In genomic region chr2:17538022-17538843, GRCh38 we compare ENCODE assay signal across 8 cellular contexts. TPM values are rescaled to one million over a fixed set of nuclear protein-coding genes. Genes with fewer than 3 reads are reported as not detected.
A peak's percentile ranks its signal among the peaks of the same experiment; 100 is the strongest.
DNase-seq lines count a peak whose midpoint lies in the region; ATAC-seq and TF ChIP-seq lines count a peak whose summit lies in the region.

No MANE protein-coding gene starts in this region.

- H3K9ac ChIP-seq in H9 (ENCODE audit: extremely low read depth, insufficient read length, low read length) (peak overlapping the region; percentile 48), SU-DHL-6 (ENCODE audit: low read length) (no peak overlapping the region)

- H3K4me3 Mint-ChIP-seq in H9: peak overlapping the region; percentile 70 to 82
- H3K4me3 Mint-ChIP-seq in stimulated activated naive B cell treated with anti-CD40 and anti-IgM and Interleukin-4, amounts not matched to agents 10 μg/mL and 1 μg/mL and 100 μg/mL, for 72 hours: peak overlapping the region; percentile 17 to 18
- peak overlapping the region in 1 of 10 donors; percentile 20 for H3K4me3 Mint-ChIP-seq in naive thymus-derived CD4-positive, alpha-beta T cell

- no peaks in the 10 kb centered on the region for H3F3A ChIP-seq in SU-DHL-6 (ENCODE audit: insufficient read depth)

- H3K4me3 ChIP-seq in BE2C (ENCODE audit: low read depth, low read length): peak overlapping the region; percentile 36
- no peak overlapping the region for H3K4me3 ChIP-seq in SU-DHL-6 (ENCODE audit: insufficient read depth, low read length, poor library complexity, severe bottlenecking)
- peak overlapping the region; percentile 77 for H3K4me3 ChIP-seq in hepatocyte
- no peak overlapping the region for H3K4me3 ChIP-seq in naive thymus-derived CD4-positive, alpha-beta T cell (ENCODE audit: low read length)

- TF ChIP-seq CTCF in BE2C (IDR thresholded peaks at IDR 0.05; ENCODE audit: low read depth, low read length) (no peak), H9 (conservative IDR thresholded peaks at IDR 0.05) (no peak), SU-DHL-6 (IDR thresholded peaks at IDR 0.05; ENCODE audit: insufficient read depth, low read length, poor library complexity, severe bottlenecking) (no peak), hepatocyte (IDR thresholded peaks at IDR 0.05; ENCODE audit: poor library complexity) (no peak)

- no peak overlapping the region for H3K56ac ChIP-seq in H9 (ENCODE audit: insufficient read length, low read depth, low read length)

- H2AFZ ChIP-seq in H9 (ENCODE audit: low read length) (no peak overlapping the region), SU-DHL-6 (ENCODE audit: low read depth, low read length, severe bottlenecking) (peak overlapping the region; percentile 46), hepatocyte (peak overlapping the region; percentile 97)

- no peak overlapping the region for H2BK20ac ChIP-seq in H9 (ENCODE audit: low read depth, low read length, poor library complexity, severe bottlenecking)

- H3K9me2 ChIP-seq in SU-DHL-6 (replicated peaks; ENCODE audit: insufficient read depth, low read length) (no peaks in the 10 kb centered on the region), hepatocyte (replicated peaks; ENCODE audit: insufficient read depth) (no peaks in the 10 kb centered on the region)

- no peak overlapping the region for H4K5ac ChIP-seq in H9 (ENCODE audit: insufficient read length, low read depth, low read length)

- no peak for ATAC-seq in stimulated activated naive B cell treated with anti-CD40 and anti-IgM and Interleukin-4, amounts not matched to agents 10 μg/mL and 1 μg/mL and 100 μg/mL, for 72 hours (replicated peaks)
- ATAC-seq in naive thymus-derived CD4-positive, alpha-beta T cell: no peak

- H3K18ac ChIP-seq in H9 (ENCODE audit: insufficient read length, low read depth, low read length): no peak overlapping the region

- H3K79me2 ChIP-seq in H9 (ENCODE audit: insufficient read depth, low read length) (peaks cover 18% of the 10 kb centered on the region), SU-DHL-6 (ENCODE audit: insufficient read depth, low read length) (no peaks in the 10 kb centered on the region), hepatocyte (no peaks in the 10 kb centered on the region)

- no peaks in the 10 kb centered on the region for H3K9me3 ChIP-seq in BE2C
- no peaks in the 10 kb centered on the region for H3K9me3 ChIP-seq in H9 (ENCODE audit: control insufficient read depth, low read depth, low read length)
- no peaks in the 10 kb centered on the region for H3K9me3 ChIP-seq in SU-DHL-6 (ENCODE audit: insufficient read depth, low read length)
- no peaks in the 10 kb centered on the region for H3K9me3 ChIP-seq in hepatocyte (ENCODE audit: low read depth)
- no peaks in the 10 kb centered on the region for H3K9me3 ChIP-seq in naive thymus-derived CD4-positive, alpha-beta T cell (ENCODE audit: control insufficient read depth in 2 of 3, low read length in 3 of 3)

- no peak overlapping the region for H2BK12ac ChIP-seq in H9 (ENCODE audit: insufficient read length, low read depth, low read length)

- H3K23me2 ChIP-seq in H9 (ENCODE audit: insufficient read length, low read depth, low read length, poor library complexity, severe bottlenecking): peaks cover 29% of the 10 kb centered on the region

- H3K23ac ChIP-seq in H9 (ENCODE audit: insufficient read length, low read depth, low read length): no peak overlapping the region

- WGBS in H9 (ENCODE audit: extremely low coverage, insufficient read length, low lambda C conversion rate): no CpG with 5 or more reads among the region's 30 CpGs
- WGBS in hepatocyte (ENCODE audit: low lambda C conversion rate, missing lambda C conversion rate): 2% methylated on average over 30 of the region's 30 CpGs

- no peak overlapping the region for H2BK5ac ChIP-seq in H9 (ENCODE audit: insufficient read length, low read length)

- H3K36me3 ChIP-seq in BE2C (no peaks in the 10 kb centered on the region), SU-DHL-6 (ENCODE audit: low read length) (no peaks in the 10 kb centered on the region), hepatocyte (replicated peaks; ENCODE audit: insufficient read depth, low read depth) (no peaks in the 10 kb centered on the region)
- H3K36me3 ChIP-seq in naive thymus-derived CD4-positive, alpha-beta T cell (ENCODE audit: control insufficient read depth in 2 of 3, insufficient read depth in 3 of 3, low read length in 3 of 3): no peaks in the 10 kb centered on the region

- H4K8ac ChIP-seq in H9 (replicated peaks; ENCODE audit: insufficient read length, low read depth, low read length): no peak overlapping the region

- no peak overlapping the region for H3K4ac ChIP-seq in H9 (ENCODE audit: low read depth, low read length)

- H3K4me1 ChIP-seq in BE2C (no peaks in the 10 kb centered on the region), H9 (ENCODE audit: insufficient read depth, low read length) (peaks cover 4% of the 10 kb centered on the region), hepatocyte (ENCODE audit: insufficient read depth) (no peaks in the 10 kb centered on the region)
- no peaks in the 10 kb centered on the region for H3K4me1 ChIP-seq in naive thymus-derived CD4-positive, alpha-beta T cell (ENCODE audit: control insufficient read depth in 2 of 2, insufficient read depth in 2 of 2, low read length in 2 of 2)

- no peaks in the 10 kb centered on the region for H3K79me1 ChIP-seq in H9 (ENCODE audit: insufficient read depth, low read depth, low read length, poor library complexity, severe bottlenecking)

- H3K4me1 Mint-ChIP-seq in H9: peaks cover 31 to 49% of the 10 kb centered on the region in 2 experiments
- H3K4me1 Mint-ChIP-seq in stimulated activated naive B cell treated with anti-CD40 and anti-IgM and Interleukin-4, amounts not matched to agents 10 μg/mL and 1 μg/mL and 100 μg/mL, for 72 hours: peaks cover 17 to 30% of the 10 kb centered on the region in 2 donors
- peaks cover 0 to 12% (median 4%) of the 10 kb centered on the region in 7 donors for H3K4me1 Mint-ChIP-seq in naive thymus-derived CD4-positive, alpha-beta T cell

- DNase-seq in BE2C (no peak), H9 (peak; percentile 58), hepatocyte (ENCODE audit: low spot score) (peak; percentile 18), occipital lobe (lab: John Stamatoyannopoulos, UW) (no peak), NCI-H2196 (lab: John Stamatoyannopoulos, UW; ENCODE audit: unreplicated experiment) (no peak)
- no peak for DNase-seq in stimulated activated naive B cell treated with anti-CD40 and anti-IgM and Interleukin-4, amounts not matched to agents 10 μg/mL and 1 μg/mL and 100 μg/mL, for 72 hours
- no peak for DNase-seq in naive thymus-derived CD4-positive, alpha-beta T cell

- H4K20me1 ChIP-seq in H9 (ENCODE audit: control insufficient read depth, insufficient read depth, insufficient read length) (no peaks in the 10 kb centered on the region), SU-DHL-6 (ENCODE audit: low read depth, low read length) (no peaks in the 10 kb centered on the region), hepatocyte (ENCODE audit: insufficient read depth, poor library complexity, severe bottlenecking) (no peaks in the 10 kb centered on the region)

- H3K14ac ChIP-seq in H9 (ENCODE audit: insufficient read depth, low read length): no peak overlapping the region

- peak overlapping the region; percentile 86 for H3K4me2 ChIP-seq in H9 (ENCODE audit: insufficient read depth, insufficient read length, low read length)
- peak overlapping the region; percentile 40 for H3K4me2 ChIP-seq in SU-DHL-6 (ENCODE audit: low read depth, low read length, poor library complexity, severe bottlenecking)
- H3K4me2 ChIP-seq in hepatocyte: peak overlapping the region; percentile 82

- POLR2A ChIA-PET in naive thymus-derived CD4-positive, alpha-beta T cell (lab: Charles Lee): no interaction called here

- H3K27ac ChIP-seq in H9 (ENCODE audit: insufficient read length, low read depth, low read length) (no peak overlapping the region), SU-DHL-6 (ENCODE audit: low read depth, low read length) (no peak overlapping the region), hepatocyte (peak overlapping the region; percentile 70)
- H3K27ac ChIP-seq in naive thymus-derived CD4-positive, alpha-beta T cell (ENCODE audit: low read depth, low read length): no peak overlapping the region

- no peak overlapping the region for H3T11ph ChIP-seq in H9 (ENCODE audit: low read length)

- H4K91ac ChIP-seq in H9 (ENCODE audit: insufficient read length, low read depth, low read length): no peak overlapping the region

- H2AK5ac ChIP-seq in H9 (ENCODE audit: insufficient read length, low read length): no peak overlapping the region

- H3K27me3 ChIP-seq in BE2C (peaks cover 86% of the 10 kb centered on the region), H9 (ENCODE audit: insufficient read depth, low read length) (no peaks in the 10 kb centered on the region), SU-DHL-6 (ENCODE audit: low read length) (no peaks in the 10 kb centered on the region), hepatocyte (peaks cover 29% of the 10 kb centered on the region)
- peaks cover 0 to 6% of the 10 kb centered on the region in 2 donors for H3K27me3 ChIP-seq in naive thymus-derived CD4-positive, alpha-beta T cell (ENCODE audit: control insufficient read depth in 2 of 2, insufficient read depth in 2 of 2, low read length in 2 of 2)

- H3K27ac Mint-ChIP-seq in H9: no peak overlapping the region
- H3K27ac Mint-ChIP-seq in stimulated activated naive B cell treated with anti-CD40 and anti-IgM and Interleukin-4, amounts not matched to agents 10 μg/mL and 1 μg/mL and 100 μg/mL, for 72 hours: no peak overlapping the region
- H3K27ac Mint-ChIP-seq in naive thymus-derived CD4-positive, alpha-beta T cell: no peak overlapping the region

- peaks cover 26% of the 10 kb centered on the region for H3K27me3 Mint-ChIP-seq in H9 (ENCODE audit: low read depth)
- peaks cover 58 to 60% of the 10 kb centered on the region in 2 donors for H3K27me3 Mint-ChIP-seq in stimulated activated naive B cell treated with anti-CD40 and anti-IgM and Interleukin-4, amounts not matched to agents 10 μg/mL and 1 μg/mL and 100 μg/mL, for 72 hours
- peaks cover 60 to 71% (median 69%) of the 10 kb centered on the region in 5 donors for H3K27me3 Mint-ChIP-seq in naive thymus-derived CD4-positive, alpha-beta T cell

- CTCF ChIA-PET in naive thymus-derived CD4-positive, alpha-beta T cell (lab: Charles Lee): no interaction called here

- intact Hi-C loops in naive thymus-derived CD4-positive, alpha-beta T cell (cut with micrococcal nuclease): loop anchor here in 1 of 2 donors (10.0 kb wide), 1 partner anchor 1817 kb away; the partner anchor contains the start of gene OSR1

- H3K9me3 Mint-ChIP-seq in H9: no peaks in the 10 kb centered on the region; a peak in 1 of 5 replicates
- H3K9me3 Mint-ChIP-seq in stimulated activated naive B cell treated with anti-CD40 and anti-IgM and Interleukin-4, amounts not matched to agents 10 μg/mL and 1 μg/mL and 100 μg/mL, for 72 hours: no peaks in the 10 kb centered on the region
- peaks cover 0 to 20% (median 6%) of the 10 kb centered on the region in 11 donors for H3K9me3 Mint-ChIP-seq in naive thymus-derived CD4-positive, alpha-beta T cell

- H2BK15ac ChIP-seq in H9 (ENCODE audit: low read depth, low read length): no peak overlapping the region

- no peaks in the 10 kb centered on the region; a peak in 1 of 7 replicates for H3K36me3 Mint-ChIP-seq in H9 (ENCODE audit: insufficient read depth in 1 of 3, low read depth in 3 of 3)
- H3K36me3 Mint-ChIP-seq in stimulated activated naive B cell treated with anti-CD40 and anti-IgM and Interleukin-4, amounts not matched to agents 10 μg/mL and 1 μg/mL and 100 μg/mL, for 72 hours: no peaks in the 10 kb centered on the region
- peaks cover 0 to 11% (median 0%) of the 10 kb centered on the region in 5 donors for H3K36me3 Mint-ChIP-seq in naive thymus-derived CD4-positive, alpha-beta T cell

- H2BK120ac ChIP-seq in H9 (ENCODE audit: low read depth, low read length, poor library complexity, severe bottlenecking): no peak overlapping the region

RNA-seq across cellular contexts. Expression of gene VSNL1, which starts 2.3 kb away (rescaled TPM):
- not detected for polyA plus RNA-seq in BE2C (2012; ENCODE audit: insufficient read depth, insufficient read length, low read depth)
- total RNA-seq in H9 (2021) (9.2 and 9.9 TPM in 2 replicates), hepatocyte (9.4 and 12.1 TPM in 2 replicates), occipital lobe (23.1 TPM)
- polyA plus RNA-seq in hepatocyte: 9.4 and 16.0 TPM in 2 replicates
- total RNA-seq in naive thymus-derived CD4-positive, alpha-beta T cell: not detected
- not detected for polyA plus RNA-seq in naive thymus-derived CD4-positive, alpha-beta T cell

RNA-seq across cellular contexts. Expression of gene RAD51AP2, which starts 20.0 kb away (rescaled TPM):
- polyA plus RNA-seq in BE2C (2012; ENCODE audit: insufficient read depth, insufficient read length, low read depth): not detected
- total RNA-seq in H9 (2021): 0.07 TPM in 1 of 2 replicates, not detected in the other
- 0.24 and 0.40 TPM in 2 replicates for total RNA-seq in hepatocyte
- 0.21 and 0.35 TPM in 2 replicates for polyA plus RNA-seq in hepatocyte
- 0.47 TPM for total RNA-seq in occipital lobe
- not detected for total RNA-seq in naive thymus-derived CD4-positive, alpha-beta T cell
- polyA plus RNA-seq in naive thymus-derived CD4-positive, alpha-beta T cell: not detected

Comparison
In these comparisons a context has a peak if more than half of its experiments do, and no peak if none do; other contexts are left out.
1. DNase-seq: peak in H9 (single experiment) and hepatocyte (single experiment); none in BE2C (single experiment), stimulated activated naive B cell treated with anti-CD40 and anti-IgM and Interleukin-4, amounts not matched to agents 10 μg/mL and 1 μg/mL and 100 μg/mL, for 72 hours (single experiment), occipital lobe (single experiment), naive thymus-derived CD4-positive, alpha-beta T cell (0 of 9) and NCI-H2196 (single experiment).
2. H3K4me3 ChIP-seq: peak in BE2C (single experiment) and hepatocyte (single experiment); none in SU-DHL-6 (single experiment) and naive thymus-derived CD4-positive, alpha-beta T cell (single experiment).
3. RNA of gene VSNL1, which starts 2.3 kb away (total RNA-seq): 23.1 TPM in occipital lobe (single experiment), 9.2 to 9.9 TPM in H9 and 9.4 to 12.1 TPM in hepatocyte; not detected in naive thymus-derived CD4-positive, alpha-beta T cell; every median in the first group is over 10 times any median in the second.
4. Peak in every context shown above with its lines, with median percentiles within 50 percentile points of each other: H3K4me2 ChIP-seq.